Comparison of ENCODE assay signal across 10 cellular contexts in genomic region chr20:56202493-56203077, GRCh38. TPM values are rescaled to one million over a fixed set of nuclear protein-coding genes. Genes with fewer than 3 reads are reported as not detected.
A peak's percentile ranks its signal among the peaks of the same experiment; 100 is the strongest.
DNase-seq lines count a peak whose midpoint lies in the region; ATAC-seq, FAIRE-seq and TF ChIP-seq lines count a peak whose summit lies in the region.
"Had no signal": no experiment of that assay in that cellular context is flagged by ENCODE, and none has a peak within 500 bp of the region (broad histone marks: within the 10 kb centered on the region; RNA-seq: fewer than 3 reads in every experiment).

No MANE protein-coding gene starts in this region.

- H3K27ac ChIP-seq in WERI-Rb-1: no peak overlapping the region
- H3K27ac ChIP-seq in kidney (ENCODE audit: low read depth in 2 of 2, low read length in 2 of 2): no peak overlapping the region
- H3K27ac ChIP-seq in esophagus muscularis mucosa (replicated peaks in 1 of 4): no peak overlapping the region
- H3K27ac ChIP-seq: spleen had no signal

- H3K27me3 ChIP-seq in WERI-Rb-1 (ENCODE audit: insufficient read depth, low read depth, severe bottlenecking) (peaks cover 34% of the 10 kb centered on the region), esophagus muscularis mucosa (peaks cover 0 to 6% (median 0%) of the 10 kb centered on the region in 4 donors)

- H3K4me3 ChIP-seq in WERI-Rb-1 (ENCODE audit: low read depth, low read length): no peak overlapping the region
- no peak overlapping the region for H3K4me3 ChIP-seq in kidney (ENCODE audit: low read length in 2 of 2)
- H3K4me3 ChIP-seq in esophagus muscularis mucosa: no peak overlapping the region
- H3K4me3 ChIP-seq: spleen had no signal

- ATAC-seq in GM19351 (IDR thresholded peaks at IDR 0.05; ENCODE audit: unreplicated experiment) (no peak), GM18907 (IDR thresholded peaks at IDR 0.05; ENCODE audit: unreplicated experiment) (no peak)

- DNase-seq in COLO829 (ENCODE audit: low spot score) (peak; percentile 76), HuH-7 (ENCODE audit: low spot score) (peak; percentile 12), WERI-Rb-1 (no peak), kidney (no peak), esophagus muscularis mucosa (ENCODE audit: extremely low spot score) (no peak), ureter (ENCODE audit: low spot score) (no peak)
- DNase-seq: activated gamma-delta T cell treated with Interleukin-2 at 50 U/mL for 16 hours, spleen had no signal

- peaks cover 11% of the 10 kb centered on the region for H3K9me3 ChIP-seq in WERI-Rb-1 (ENCODE audit: severe bottlenecking)
- peaks cover 6 to 17% of the 10 kb centered on the region in 2 donors for H3K9me3 ChIP-seq in kidney (ENCODE audit: control insufficient read depth in 1 of 2, low read length in 2 of 2)
- H3K9me3 ChIP-seq in esophagus muscularis mucosa: peaks cover 0 to 20% (median 15%) of the 10 kb centered on the region in 4 donors

- TF ChIP-seq POLR2A in esophagus muscularis mucosa (IDR thresholded peaks at IDR 0.05; ENCODE audit: low read depth): no peak

- TF ChIP-seq CTCF in WERI-Rb-1 (IDR thresholded peaks at IDR 0.05; ENCODE audit: low read depth, low read length) (peak; percentile 21; the same call in 1 of the 2 replicates), kidney (IDR thresholded peaks at IDR 0.05; ENCODE audit: borderline replicate concordance, extremely low read depth, insufficient read depth) (peak; percentile 10), esophagus muscularis mucosa (IDR thresholded peaks at IDR 0.05) (peak in 1 of 3 experiments; percentile 30)

- H3K9ac ChIP-seq in kidney (ENCODE audit: low read length in 2 of 2): no peak overlapping the region

- TF ChIP-seq EP300 in esophagus muscularis mucosa (IDR thresholded peaks at IDR 0.05): no peak

- H3K36me3 ChIP-seq in WERI-Rb-1 (no peaks in the 10 kb centered on the region), kidney (ENCODE audit: control insufficient read depth in 1 of 2, insufficient read depth in 2 of 2, low read length in 2 of 2) (no peaks in the 10 kb centered on the region), esophagus muscularis mucosa (no peaks in the 10 kb centered on the region)
- H3K36me3 ChIP-seq: spleen had no signal

- H3K4me1 ChIP-seq in kidney (ENCODE audit: control insufficient read depth in 1 of 2, insufficient read depth in 1 of 2, low read depth in 1 of 2, low read length in 2 of 2) (no peaks in the 10 kb centered on the region), esophagus muscularis mucosa (no peaks in the 10 kb centered on the region)
- H3K4me1 ChIP-seq: spleen had no signal

- 47% methylated on average over 6 of the region's 6 CpGs for WGBS in esophagus muscularis mucosa

- intact Hi-C loops in kidney (cut with DNase I) (no loop called here), esophagus muscularis mucosa (cut with DNase I) (no loop called here)

- FAIRE-seq in kidney (lab: Jason Lieb, UNC): no peak

RNA-seq across cellular contexts. Expression of gene MC3R, which starts 45.9 kb away (rescaled TPM):
- total RNA-seq in kidney (not detected), esophagus muscularis mucosa (not detected), ureter (not detected)
- polyA plus RNA-seq in kidney (ENCODE audit: insufficient read depth, low read depth, low replicate concordance): not detected
- total RNA-seq: spleen had no signal
- polyA plus RNA-seq: spleen had no signal

Comparison
In these comparisons a context has a peak if more than half of its experiments do, and no peak if none do; other contexts are left out.
1. DNase-seq: peak in COLO829 (single experiment) and HuH-7 (single experiment); none in WERI-Rb-1 (single experiment), kidney (single experiment), esophagus muscularis mucosa (single experiment) and ureter (single experiment).